In genomic region chr5:10760976-10761841, GRCh38 we compare ENCODE assay signal across 8 cellular contexts. TPM values are rescaled to one million over a fixed set of nuclear protein-coding genes. Genes with fewer than 3 reads are reported as not detected.
A peak's percentile ranks its signal among the peaks of the same experiment; 100 is the strongest.
DNase-seq lines count a peak whose midpoint lies in the region; ATAC-seq and TF ChIP-seq lines count a peak whose summit lies in the region.

Gene DAP, minus strand, starts transcription at chr5:10761234. Its CDS starts 166 bp downstream, at chr5:10761068.

- H3K27me3 Mint-ChIP-seq in brain: peaks cover 3% of the 10 kb centered on the region

- no peaks in the 10 kb centered on the region for H3K9me3 ChIP-seq in iPS DF 6.9 (ENCODE audit: control insufficient read depth, insufficient read depth, low read length)

- no peak for TF ChIP-seq CTCF in brain (conservative IDR thresholded peaks at IDR 0.05)

- peaks cover 60% of the 10 kb centered on the region for H3K4me1 Mint-ChIP-seq in brain

- peaks cover 1% of the 10 kb centered on the region; the same call in 1 of the 2 replicates for H3K4me1 ChIP-seq in iPS DF 6.9 (ENCODE audit: control insufficient read depth, insufficient read depth, low read length)

- no CpG with 5 or more reads among the region's 109 CpGs for WGBS in iPS DF 6.9 (ENCODE audit: insufficient coverage, insufficient read length)

- peak; percentile 75 for ATAC-seq in HG03025 (IDR thresholded peaks at IDR 0.05; ENCODE audit: low FRiP score, unreplicated experiment)

- H3K27me3 ChIP-seq in iPS DF 6.9 (ENCODE audit: control insufficient read depth, insufficient read depth, low read length): no peaks in the 10 kb centered on the region

- H3K9me3 Mint-ChIP-seq in brain: peaks cover 0 to 2% (median 0%) of the 10 kb centered on the region in 5 experiments

- H3K36me3 Mint-ChIP-seq in brain: peaks cover 5% of the 10 kb centered on the region

- peak within 1 kb of the TSS; percentile 87 to 99 (median 92) for H3K4me3 Mint-ChIP-seq in brain

- H3K4me3 ChIP-seq in iPS DF 6.9 (ENCODE audit: low read length) (peak within 1 kb of the TSS; percentile 59), skeletal muscle cell (ENCODE audit: low read depth, low read length) (peak within 1 kb of the TSS; percentile 67)

- H3K36me3 ChIP-seq in iPS DF 6.9 (ENCODE audit: control insufficient read depth, insufficient read depth, low read length): no peaks in the 10 kb centered on the region

- DNase-seq in NCI-H2029 (lab: John Stamatoyannopoulos, UW): peak; percentile 76
- DNase-seq in NCI-H2029 treated with DMSO at 0.1 percent for 48 hours (lab: John Stamatoyannopoulos, UW): no peak
- DNase-seq in NCI-H2107 (lab: John Stamatoyannopoulos, UW): peak; percentile 66
- peak; percentile 95 for DNase-seq in UCSD-AML1 (lab: John Stamatoyannopoulos, UW; ENCODE audit: unreplicated experiment)
- peak; percentile 74 for DNase-seq in iPS DF 6.9 (ENCODE audit: low read depth, low spot score)
- DNase-seq in skeletal muscle cell (ENCODE audit: low read depth): peak; percentile 62

- H3K27ac Mint-ChIP-seq in brain: peak within 1 kb of the TSS; percentile 90 to 99 (median 96)

- H3K27ac ChIP-seq in iPS DF 6.9 (ENCODE audit: low read length): no peak within 1 kb of the TSS

RNA-seq across cellular contexts. Expression of gene DAP, which starts in this region (rescaled TPM):
- polyA plus RNA-seq in brain (ENCODE audit: insufficient read depth, low read depth, low replicate concordance): 155 TPM
